1 cellular context compared by ENCODE assay signal in the genomic region with DNA sequence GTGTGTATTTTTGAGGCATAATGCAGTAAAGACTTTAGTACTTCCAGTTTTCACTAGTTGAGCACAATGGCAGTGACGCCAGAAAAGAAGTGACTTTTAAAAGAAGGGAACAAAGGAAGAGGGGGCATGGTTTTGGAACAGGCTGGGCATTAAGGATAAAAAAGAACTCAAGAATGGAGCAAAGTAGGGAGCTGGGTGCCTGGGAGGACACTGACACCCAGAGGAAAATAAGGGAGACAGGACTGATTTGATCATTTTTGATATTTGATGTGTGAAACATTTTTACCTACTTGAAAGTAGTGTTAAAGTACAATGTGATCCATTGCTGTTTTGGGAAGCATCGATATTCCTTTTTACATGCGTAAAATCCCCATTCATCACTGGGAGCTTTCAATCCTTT.
TF ChIP-seq lines count a peak whose summit lies in the region.

No MANE protein-coding gene starts in this region.

TF ChIP-seq in K562, 482 proteins besides CTCF, POLR2A, EP300 and RAD21:
- TF ChIP-seq, protein P1, sequence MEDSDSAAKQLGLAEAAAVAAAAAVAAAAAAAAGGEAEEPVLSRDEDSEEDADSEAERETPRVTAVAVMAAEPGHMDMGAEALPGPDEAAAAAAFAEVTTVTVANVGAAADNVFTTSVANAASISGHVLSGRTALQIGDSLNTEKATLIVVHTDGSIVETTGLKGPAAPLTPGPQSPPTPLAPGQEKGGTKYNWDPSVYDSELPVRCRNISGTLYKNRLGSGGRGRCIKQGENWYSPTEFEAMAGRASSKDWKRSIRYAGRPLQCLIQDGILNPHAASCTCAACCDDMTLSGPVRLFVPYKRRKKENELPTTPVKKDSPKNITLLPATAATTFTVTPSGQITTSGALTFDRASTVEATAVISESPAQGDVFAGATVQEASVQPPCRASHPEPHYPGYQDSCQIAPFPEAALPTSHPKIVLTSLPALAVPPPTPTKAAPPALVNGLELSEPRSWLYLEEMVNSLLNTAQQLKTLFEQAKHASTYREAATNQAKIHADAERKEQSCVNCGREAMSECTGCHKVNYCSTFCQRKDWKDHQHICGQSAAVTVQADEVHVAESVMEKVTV (CRISPR knock-in tag; IDR thresholded peaks at IDR 0.05): peak; percentile 25; the same call in 1 of the 2 replicates
- TF ChIP-seq NCOA1 (IDR thresholded peaks at IDR 0.05; ENCODE audit: low read depth): no peak
TF ChIP-seq in K562: peak in this region for 1.
